Comparison of ENCODE assay signal across 18 cellular contexts in genomic region chr15:88703533-88703932, GRCh38.
DNase-seq lines count a peak whose midpoint lies in the region; ATAC-seq and TF ChIP-seq lines count a peak whose summit lies in the region.
"Had no signal": no experiment of that assay in that cellular context is flagged by ENCODE, and none has a peak within 500 bp of the region (broad histone marks: within the 10 kb centered on the region; RNA-seq: fewer than 3 reads in every experiment).

No MANE protein-coding gene starts in this region.

- H2AFZ ChIP-seq in neuronal stem cell (ENCODE audit: low read length) = no peak overlapping the region
- H2AFZ ChIP-seq: GM23338 had no signal

- H2BK15ac ChIP-seq in neuronal stem cell (ENCODE audit: low read length) = no peak overlapping the region

- peaks cover 19% of the 10 kb centered on the region for H3K4me1 Mint-ChIP-seq in T-helper 17 cell
- peaks cover 5 to 11% of the 10 kb centered on the region in 2 donors for H3K4me1 Mint-ChIP-seq in effector memory CD8-positive, alpha-beta T cell (ENCODE audit: low read depth in 2 of 2)

- TF ChIP-seq POLR2A in gastroesophageal sphincter (IDR thresholded peaks at IDR 0.05) = no peak

- H3K4ac ChIP-seq in neuronal stem cell (ENCODE audit: low read length) = no peak overlapping the region

- H3K27ac ChIP-seq in neuronal stem cell (replicated peaks; ENCODE audit: low read length) = no peak overlapping the region
- no peak overlapping the region for H3K27ac ChIP-seq in gastroesophageal sphincter
- H3K27ac ChIP-seq: A549; BLaER1 treated with 17β-estradiol and CSF1 and Interleukin-3, amounts not matched to agents 10 nM and 100 nM; HL-60 had no signal

- no peak overlapping the region for H3K4me2 ChIP-seq in neuronal stem cell (ENCODE audit: insufficient read depth, low read length, poor library complexity, severe bottlenecking)
- H3K4me2 ChIP-seq: A549; BLaER1 treated with 17β-estradiol and CSF1 and Interleukin-3, amounts not matched to agents 10 nM and 100 nM; GM23338 had no signal

- TF ChIP-seq EP300 in gastroesophageal sphincter (IDR thresholded peaks at IDR 0.05) = no peak

- H3K4me3 ChIP-seq in neuronal stem cell (ENCODE audit: low read length in 2 of 2) (no peak overlapping the region), gastroesophageal sphincter (no peak overlapping the region)
- H3K4me3 ChIP-seq: A549; BLaER1 treated with 17β-estradiol and CSF1 and Interleukin-3, amounts not matched to agents 10 nM and 100 nM; GM23338 had no signal

- H3K36me3 Mint-ChIP-seq in T-helper 17 cell (ENCODE audit: low read depth) = peaks cover 6% of the 10 kb centered on the region
- peaks cover 6% of the 10 kb centered on the region for H3K36me3 Mint-ChIP-seq in effector memory CD8-positive, alpha-beta T cell (ENCODE audit: insufficient read depth)
- H3K36me3 Mint-ChIP-seq: CD8-positive, alpha-beta memory T cell had no signal

- H3K9ac ChIP-seq in neuronal stem cell (ENCODE audit: low read depth, low read length, poor library complexity) = no peak overlapping the region
- H3K9ac ChIP-seq: BLaER1 treated with 17β-estradiol and CSF1 and Interleukin-3, amounts not matched to agents 10 nM and 100 nM had no signal

- H3K9me3 ChIP-seq in T-helper 17 cell (ENCODE audit: control insufficient read depth, low read length, poor library complexity, severe bottlenecking) (no peaks in the 10 kb centered on the region), neuronal stem cell (replicated peaks in 1 of 2; ENCODE audit: control insufficient read depth in 2 of 2, insufficient read depth in 1 of 2, low read depth in 1 of 2, low read length in 2 of 2) (no peaks in the 10 kb centered on the region), gastroesophageal sphincter (no peaks in the 10 kb centered on the region)
- H3K9me3 ChIP-seq: A549 had no signal

- TF ChIP-seq CTCF in gastroesophageal sphincter (IDR thresholded peaks at IDR 0.05) = no peak

- H3K4me1 ChIP-seq in neuronal stem cell (ENCODE audit: control insufficient read depth in 2 of 2, insufficient read depth in 1 of 2, low read depth in 1 of 2, low read length in 2 of 2) (peaks cover 0 to 2% of the 10 kb centered on the region in 2 donors), gastroesophageal sphincter (peaks cover 0 to 14% (median 5%) of the 10 kb centered on the region in 3 donors)
- H3K4me1 ChIP-seq: A549 had no signal

- H3K4me3 Mint-ChIP-seq in T-helper 17 cell = peak overlapping the region; percentile 25
- no peak overlapping the region for H3K4me3 Mint-ChIP-seq in effector memory CD8-positive, alpha-beta T cell
- H3K4me3 Mint-ChIP-seq: CD8-positive, alpha-beta memory T cell; GM23338 had no signal

- no peak for ATAC-seq in T-helper 17 cell
- no peak for ATAC-seq in effector memory CD8-positive, alpha-beta T cell (replicated peaks)
- no peak for ATAC-seq in gastroesophageal sphincter
- ATAC-seq: A549, GM23338 had no signal

- H3K27me3 Mint-ChIP-seq in T-helper 17 cell = peaks cover 54% of the 10 kb centered on the region
- H3K27me3 Mint-ChIP-seq in effector memory CD8-positive, alpha-beta T cell = peaks cover 32 to 66% of the 10 kb centered on the region in 2 donors

- H3K27me3 ChIP-seq in neuronal stem cell (ENCODE audit: control insufficient read depth in 3 of 3, insufficient read depth in 3 of 3, low read depth in 1 of 3, low read length in 3 of 3) (peaks cover 0 to 92% (median 11%) of the 10 kb centered on the region in 3 experiments), gastroesophageal sphincter (no peaks in the 10 kb centered on the region)

- H3K23ac ChIP-seq in neuronal stem cell (ENCODE audit: low read depth, low read length, poor library complexity) = no peak overlapping the region

- no peak overlapping the region for H3K14ac ChIP-seq in neuronal stem cell (ENCODE audit: low read length)

- H2BK5ac ChIP-seq in neuronal stem cell (ENCODE audit: low read length) = no peak overlapping the region

- no peak overlapping the region for H2BK12ac ChIP-seq in neuronal stem cell (ENCODE audit: low read length)

- no peak overlapping the region for H3K18ac ChIP-seq in neuronal stem cell (ENCODE audit: low read length)

- no CpG with 5 or more reads among the region's 5 CpGs for WGBS in neuronal stem cell (ENCODE audit: extremely low coverage in 2 of 2, insufficient read length in 2 of 2, insufficient replicate concordance in 1 of 2), 2 donors
- WGBS in gastroesophageal sphincter (ENCODE audit: low coverage in 1 of 2), 2 donors = 92 to 97% methylated on average over 4 to 5 of the region's 5 CpGs

- no peak overlapping the region for H2AK5ac ChIP-seq in neuronal stem cell (ENCODE audit: low read depth, low read length)

- no peaks in the 10 kb centered on the region for H3K79me1 ChIP-seq in neuronal stem cell (ENCODE audit: low read depth, low read length)

- H4K8ac ChIP-seq in neuronal stem cell (ENCODE audit: low read depth, low read length) = peak overlapping the region; percentile 19

- DNase-seq in NCI-H1694 (lab: John Stamatoyannopoulos, UW) (peak; percentile 30), NCI-H524 treated with DMSO at 0.1 percent for 48 hours (lab: John Stamatoyannopoulos, UW) (peak; percentile 43), T-helper 17 cell (no peak), neuronal stem cell (ENCODE audit: low spot score) (no peak), cerebellum (ENCODE audit: low spot score) (no peak), DMS53 (lab: John Stamatoyannopoulos, UW) (no peak)
- no peak for DNase-seq in effector memory CD8-positive, alpha-beta T cell
- DNase-seq: CD8-positive, alpha-beta memory T cell; COR-L47; DMS153; DMS79 treated with DMSO at 0.1 percent for 48 hours; GF-D8; HCEC 1CT had no signal

- peak overlapping the region; percentile 60 for H3K27ac Mint-ChIP-seq in T-helper 17 cell
- H3K27ac Mint-ChIP-seq in effector memory CD8-positive, alpha-beta T cell = no peak overlapping the region
- H3K27ac Mint-ChIP-seq: GM23338 had no signal

- no peaks in the 10 kb centered on the region for H3K9me3 Mint-ChIP-seq in effector memory CD8-positive, alpha-beta T cell
- H3K9me3 Mint-ChIP-seq: CD8-positive, alpha-beta memory T cell; GM23338 had no signal

- no peak overlapping the region for H2BK120ac ChIP-seq in neuronal stem cell (ENCODE audit: low read depth, low read length)

- no peak overlapping the region for H4K91ac ChIP-seq in neuronal stem cell (ENCODE audit: low read depth, low read length, poor library complexity)

- H3K36me3 ChIP-seq in neuronal stem cell (replicated peaks in 1 of 2; ENCODE audit: control insufficient read depth in 2 of 2, insufficient read depth in 2 of 2, low read length in 2 of 2) (no peaks in the 10 kb centered on the region), gastroesophageal sphincter (no peaks in the 10 kb centered on the region)
- H3K36me3 ChIP-seq: BLaER1 treated with 17β-estradiol and CSF1 and Interleukin-3, amounts not matched to agents 10 nM and 100 nM had no signal

Comparison
In these comparisons a context has a peak if more than half of its experiments do, and no peak if none do; other contexts are left out.
1. DNase-seq: peak in NCI-H1694 (single experiment) and NCI-H524 treated with DMSO at 0.1 percent for 48 hours (single experiment); none in T-helper 17 cell (0 of 3), neuronal stem cell (single experiment), effector memory CD8-positive, alpha-beta T cell (0 of 3), cerebellum (single experiment) and DMS53 (single experiment).